In genomic region chr21:39788383-39788782, GRCh38 we compare ENCODE assay signal across 9 cellular contexts. TPM values are rescaled to one million over a fixed set of nuclear protein-coding genes. Genes with fewer than 3 reads are reported as not detected.
DNase-seq lines count a peak whose midpoint lies in the region; TF ChIP-seq lines count a peak whose summit lies in the region.
"Had no signal": no experiment of that assay in that cellular context is flagged by ENCODE, and none has a peak within 500 bp of the region (broad histone marks: within the 10 kb centered on the region; RNA-seq: fewer than 3 reads in every experiment).

No MANE protein-coding gene starts in this region.

- peak; percentile 97 for TF ChIP-seq CTCF in C4-2B (conservative IDR thresholded peaks at IDR 0.05)
- peak; percentile 13 for TF ChIP-seq CTCF in glutamatergic neuron (IDR thresholded peaks at IDR 0.05; ENCODE audit: partially characterized antibody, unreplicated experiment)
- TF ChIP-seq CTCF in ovary (IDR thresholded peaks at IDR 0.05) = peak in 2 of 3 donors; percentile 26 to 70

- WGBS in ovary, 3 donors = 2 to 8% (median 2%) methylated on average over 9 of the region's 9 CpGs

- POLR2A ChIA-PET in activated CD4-positive, alpha-beta memory T cell treated with anti-CD3 and anti-CD28 coated beads, Interleukin-2, amount 10 ng/mL, durations not matched to agents 7 days and 5 days (lab: Charles Lee) = no interaction called here

- H3K4me1 Mint-ChIP-seq in glutamatergic neuron (ENCODE audit: low read depth, unreplicated experiment) = peaks cover 2% of the 10 kb centered on the region
- no peaks in the 10 kb centered on the region for H3K4me1 Mint-ChIP-seq in activated CD4-positive, alpha-beta memory T cell treated with anti-CD3 and anti-CD28 coated beads, Interleukin-2, amount 10 ng/mL, durations not matched to agents 7 days and 5 days
- H3K4me1 Mint-ChIP-seq: central memory CD8-positive, alpha-beta T cell had no signal

- CTCF ChIA-PET in activated CD4-positive, alpha-beta memory T cell treated with anti-CD3 and anti-CD28 coated beads, Interleukin-2, amount 10 ng/mL, durations not matched to agents 7 days and 5 days (lab: Charles Lee) = no interaction called here

- no peak overlapping the region for H3K4me3 Mint-ChIP-seq in glutamatergic neuron (ENCODE audit: unreplicated experiment)
- no peak overlapping the region for H3K4me3 Mint-ChIP-seq in activated CD4-positive, alpha-beta memory T cell treated with anti-CD3 and anti-CD28 coated beads, Interleukin-2, amount 10 ng/mL, durations not matched to agents 7 days and 5 days
- H3K4me3 Mint-ChIP-seq: central memory CD8-positive, alpha-beta T cell had no signal

- no peaks in the 10 kb centered on the region for H3K36me3 Mint-ChIP-seq in glutamatergic neuron (ENCODE audit: unreplicated experiment)
- H3K36me3 Mint-ChIP-seq in activated CD4-positive, alpha-beta memory T cell treated with anti-CD3 and anti-CD28 coated beads, Interleukin-2, amount 10 ng/mL, durations not matched to agents 7 days and 5 days (ENCODE audit: low read depth) = no peaks in the 10 kb centered on the region

- peak; percentile 61 for DNase-seq in NCI-H1092 (lab: John Stamatoyannopoulos, UW)
- peak; percentile 96 for DNase-seq in SW480 (ENCODE audit: low spot score)
- peak; percentile 63 for DNase-seq in glutamatergic neuron
- peak; percentile 46 to 78 (median 62) for DNase-seq in ovary
- no peak for DNase-seq in activated CD8-positive, alpha-beta memory T cell treated with anti-CD3 and anti-CD28 coated beads for 24 hours
- no peak for DNase-seq in activated CD4-positive, alpha-beta memory T cell treated with anti-CD3 and anti-CD28 coated beads, Interleukin-2, amount 10 ng/mL, durations not matched to agents 7 days and 5 days
- no peak for DNase-seq in stimulated activated CD8-positive, alpha-beta memory T cell treated with anti-CD3 and anti-CD28 coated beads, Interleukin-4, amount 100 ng/mL, for 48 hours

- TF ChIP-seq POLR2A in ovary (IDR thresholded peaks at IDR 0.05) = no peak

- no peaks in the 10 kb centered on the region for H3K27me3 Mint-ChIP-seq in glutamatergic neuron (ENCODE audit: unreplicated experiment)
- no peaks in the 10 kb centered on the region for H3K27me3 Mint-ChIP-seq in activated CD4-positive, alpha-beta memory T cell treated with anti-CD3 and anti-CD28 coated beads, Interleukin-2, amount 10 ng/mL, durations not matched to agents 7 days and 5 days
- H3K27me3 Mint-ChIP-seq: central memory CD8-positive, alpha-beta T cell had no signal

- H3K27me3 ChIP-seq in ovary = no peaks in the 10 kb centered on the region

- intact Hi-C loops in ovary (cut with DNase I) = no loop called here

- H3K4me3 ChIP-seq in ovary = no peak overlapping the region

- H3K9me3 ChIP-seq in ovary = no peaks in the 10 kb centered on the region

- peak overlapping the region; percentile 51 for H3K27ac ChIP-seq in C4-2B
- no peak overlapping the region for H3K27ac ChIP-seq in ovary

- no peak for TF ChIP-seq EP300 in ovary (IDR thresholded peaks at IDR 0.05)

- no peaks in the 10 kb centered on the region for H3K9me3 Mint-ChIP-seq in glutamatergic neuron (ENCODE audit: unreplicated experiment)
- peaks cover 2% of the 10 kb centered on the region for H3K9me3 Mint-ChIP-seq in activated CD4-positive, alpha-beta memory T cell treated with anti-CD3 and anti-CD28 coated beads, Interleukin-2, amount 10 ng/mL, durations not matched to agents 7 days and 5 days
- H3K9me3 Mint-ChIP-seq: central memory CD8-positive, alpha-beta T cell had no signal

- H3K36me3 ChIP-seq in ovary = no peaks in the 10 kb centered on the region

- H3K4me1 ChIP-seq in ovary (ENCODE audit: insufficient read depth) = no peaks in the 10 kb centered on the region

- no peak overlapping the region for H3K27ac Mint-ChIP-seq in glutamatergic neuron (ENCODE audit: unreplicated experiment)
- no peak overlapping the region for H3K27ac Mint-ChIP-seq in activated CD4-positive, alpha-beta memory T cell treated with anti-CD3 and anti-CD28 coated beads, Interleukin-2, amount 10 ng/mL, durations not matched to agents 7 days and 5 days

RNA-seq across cellular contexts. Expression of gene IGSF5, which starts 43.4 kb away (rescaled TPM):
- total RNA-seq in glutamatergic neuron (ENCODE audit: unreplicated experiment) (not detected), ovary (under 1 TPM in 5 of 7 donors, not detected in 2; 0.22 to 0.72 (median 0.45) TPM)
- under 1 TPM; 0.16 to 0.50 TPM for polyA plus RNA-seq in ovary
- not detected for total RNA-seq in activated CD4-positive, alpha-beta memory T cell treated with anti-CD3 and anti-CD28 coated beads, Interleukin-2, amount 10 ng/mL, durations not matched to agents 7 days and 5 days

Comparison
In these comparisons a context has a peak if more than half of its experiments do, and no peak if none do; other contexts are left out.
1. CTCF ChIP-seq: peak in every context shown above with its lines; median percentile 97 in C4-2B; 48 in ovary; 13 in glutamatergic neuron.
2. DNase-seq: peak in NCI-H1092 (single experiment), SW480 (single experiment), glutamatergic neuron (single experiment) and ovary (5 of 5); none in activated CD8-positive, alpha-beta memory T cell treated with anti-CD3 and anti-CD28 coated beads for 24 hours (single experiment), activated CD4-positive, alpha-beta memory T cell treated with anti-CD3 and anti-CD28 coated beads, Interleukin-2, amount 10 ng/mL, durations not matched to agents 7 days and 5 days (single experiment) and stimulated activated CD8-positive, alpha-beta memory T cell treated with anti-CD3 and anti-CD28 coated beads, Interleukin-4, amount 100 ng/mL, for 48 hours (single experiment).